1 cellular context compared by ENCODE assay signal in the genomic region with DNA sequence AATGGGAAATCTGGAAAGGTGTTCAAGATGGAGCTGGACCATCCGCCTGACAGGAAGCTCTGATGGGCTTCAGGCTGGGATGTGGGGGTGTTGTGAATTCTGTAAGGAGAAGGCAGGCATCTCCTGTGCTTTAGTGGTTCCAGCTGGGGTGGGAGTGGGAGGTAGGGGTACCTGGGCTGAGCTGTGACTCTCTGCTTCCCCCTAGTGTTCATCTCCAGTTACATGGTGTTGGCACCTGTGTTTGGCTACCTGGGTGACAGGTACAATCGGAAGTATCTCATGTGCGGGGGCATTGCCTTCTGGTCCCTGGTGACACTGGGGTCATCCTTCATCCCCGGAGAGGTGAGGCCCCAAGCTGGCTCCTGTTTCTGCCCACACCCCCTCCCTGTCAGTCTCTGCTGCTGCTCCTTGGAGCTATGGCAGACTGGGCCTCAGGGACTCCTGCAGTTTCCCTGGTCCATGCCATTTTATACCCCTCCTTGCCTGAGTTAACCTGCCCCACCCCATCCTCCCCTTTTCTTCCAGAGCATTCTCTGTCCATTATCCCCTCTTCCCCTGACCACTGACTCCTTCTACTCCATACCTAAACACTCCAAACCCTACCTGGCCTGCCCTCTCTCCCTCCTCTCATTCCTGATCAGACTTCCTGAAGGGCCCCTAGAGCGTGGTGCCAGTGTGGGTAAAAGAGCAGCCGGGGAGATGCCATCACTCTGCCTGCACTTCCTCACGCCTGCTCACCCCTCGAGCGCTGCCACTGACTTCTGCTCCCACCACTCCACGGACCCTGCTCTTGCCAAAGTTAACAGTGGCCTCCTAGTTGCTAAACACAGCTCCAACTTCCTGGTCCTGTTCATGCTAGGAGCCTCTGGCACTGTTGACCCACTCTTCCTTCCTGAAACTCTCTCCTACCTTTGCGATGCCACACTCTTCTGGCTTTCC.
TF ChIP-seq lines count a peak whose summit lies in the region.

No MANE protein-coding gene starts in this region.

TF ChIP-seq in H1, 55 proteins besides CTCF, POLR2A, EP300 and RAD21:
- TF ChIP-seq SRF (IDR thresholded peaks at IDR 0.05; ENCODE audit: low read depth, low read length) (no peak), NANOG (IDR thresholded peaks at IDR 0.05; ENCODE audit: insufficient read depth, low read depth, low read length, poor library complexity, severe bottlenecking) (no peak), SP1 (IDR thresholded peaks at IDR 0.05; ENCODE audit: low read depth, low read length) (no peak), POLR2AphosphoS5 (IDR thresholded peaks at IDR 0.05; ENCODE audit: low read depth, low read length) (no peak), SUZ12 (IDR thresholded peaks at IDR 0.05; ENCODE audit: low read length) (no peak), CHD1 (IDR thresholded peaks at IDR 0.05; ENCODE audit: low read depth, low read length) (no peak), HDAC2 (IDR thresholded peaks at IDR 0.05; ENCODE audit: borderline replicate concordance in 1 of 2, low read depth in 2 of 2, low read length in 2 of 2) (no peak), RNF2 (IDR thresholded peaks at IDR 0.05; ENCODE audit: borderline replicate concordance, low read depth, low read length, missing control alignments, poor library complexity, severe bottlenecking) (no peak), CBX5 (IDR thresholded peaks at IDR 0.05; ENCODE audit: low read depth, low read length) (no peak), GTF2F1 (IDR thresholded peaks at IDR 0.05; ENCODE audit: borderline replicate concordance, low read depth, low read length) (no peak), RBBP5 (IDR thresholded peaks at IDR 0.05; ENCODE audit: borderline replicate concordance, low read depth, low read length) (no peak)
- TF ChIP-seq, protein P1, sequence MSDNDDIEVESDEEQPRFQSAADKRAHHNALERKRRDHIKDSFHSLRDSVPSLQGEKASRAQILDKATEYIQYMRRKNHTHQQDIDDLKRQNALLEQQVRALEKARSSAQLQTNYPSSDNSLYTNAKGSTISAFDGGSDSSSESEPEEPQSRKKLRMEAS (IDR thresholded peaks at IDR 0.05) = no peak
